In genomic region chr7:138456220-138456619, GRCh38 we compare ENCODE assay signal across 21 cellular contexts. TPM values are rescaled to one million over a fixed set of nuclear protein-coding genes. Genes with fewer than 3 reads are reported as not detected.
DNase-seq lines count a peak whose midpoint lies in the region; ATAC-seq, FAIRE-seq and TF ChIP-seq lines count a peak whose summit lies in the region.
"Had no signal": no experiment of that assay in that cellular context is flagged by ENCODE, and none has a peak within 500 bp of the region (broad histone marks: within the 10 kb centered on the region; RNA-seq: fewer than 3 reads in every experiment).

No MANE protein-coding gene starts in this region.

- no peak for TF ChIP-seq POLR2A in K562 (conservative IDR thresholded peaks at IDR 0.05)
- no peak for TF ChIP-seq POLR2A in esophagus muscularis mucosa (IDR thresholded peaks at IDR 0.05; ENCODE audit: low read depth)

- H3K23me2 ChIP-seq in H9 (ENCODE audit: insufficient read length, low read depth, low read length, poor library complexity, severe bottlenecking), result no peaks in the 10 kb centered on the region

- H3K4me2 ChIP-seq in H9 (ENCODE audit: insufficient read depth, insufficient read length, low read length) (no peak overlapping the region), K562 (ENCODE audit: insufficient read depth, low read length) (no peak overlapping the region), neuronal stem cell (ENCODE audit: insufficient read depth, low read length, poor library complexity, severe bottlenecking) (no peak overlapping the region), smooth muscle cell (no peak overlapping the region)
- H3K4me2 ChIP-seq: A549 had no signal

- H4K91ac ChIP-seq in H9 (ENCODE audit: insufficient read length, low read depth, low read length), result no peak overlapping the region
- H4K91ac ChIP-seq in neuronal stem cell (ENCODE audit: low read depth, low read length, poor library complexity), result no peak overlapping the region

- ATAC-seq in K562, result no peak
- ATAC-seq in effector memory CD8-positive, alpha-beta T cell (replicated peaks), result no peak
- ATAC-seq: A549 had no signal

- H3K56ac ChIP-seq in H9 (ENCODE audit: insufficient read length, low read depth, low read length), result no peak overlapping the region

- H3K9me3 Mint-ChIP-seq in H9, result peaks cover 2 to 8% of the 10 kb centered on the region in 2 experiments; a peak in 3 of 5 replicates
- no peaks in the 10 kb centered on the region for H3K9me3 Mint-ChIP-seq in effector memory CD8-positive, alpha-beta T cell

- no peak overlapping the region for H2BK20ac ChIP-seq in H9 (ENCODE audit: low read depth, low read length, poor library complexity, severe bottlenecking)

- H3K9ac ChIP-seq in H9 (ENCODE audit: extremely low read depth, insufficient read length, low read length), result no peak overlapping the region
- no peak overlapping the region for H3K9ac ChIP-seq in K562 (ENCODE audit: insufficient read depth in 1 of 2, low read depth in 2 of 2, low read length in 2 of 2)
- no peak overlapping the region for H3K9ac ChIP-seq in neuronal stem cell (ENCODE audit: low read depth, low read length, poor library complexity)
- no peak overlapping the region for H3K9ac ChIP-seq in smooth muscle cell (ENCODE audit: low read depth)
- H3K9ac ChIP-seq: GM23248 had no signal

- no peak overlapping the region for H2BK12ac ChIP-seq in H9 (ENCODE audit: insufficient read length, low read depth, low read length)
- no peak overlapping the region for H2BK12ac ChIP-seq in neuronal stem cell (ENCODE audit: low read length)

- H3K4me3 Mint-ChIP-seq in H9, result no peak overlapping the region
- H3K4me3 Mint-ChIP-seq in effector memory CD8-positive, alpha-beta T cell, result no peak overlapping the region
- H3K4me3 Mint-ChIP-seq: CD4-positive, alpha-beta memory T cell had no signal

- no peak overlapping the region for H3T11ph ChIP-seq in H9 (ENCODE audit: low read length)

- intact Hi-C loops in K562 (cut with micrococcal nuclease), result no loop called here
- intact Hi-C loops in esophagus muscularis mucosa (cut with DNase I), result no loop called here

- H3K36me3 ChIP-seq in K562 (ENCODE audit: control insufficient read depth, insufficient read depth, low read length) (no peaks in the 10 kb centered on the region), esophagus muscularis mucosa (no peaks in the 10 kb centered on the region), neuronal stem cell (replicated peaks in 1 of 2; ENCODE audit: control insufficient read depth in 2 of 2, insufficient read depth in 2 of 2, low read length in 2 of 2) (no peaks in the 10 kb centered on the region), smooth muscle cell (ENCODE audit: low read depth) (no peaks in the 10 kb centered on the region)

- H3K23ac ChIP-seq in H9 (ENCODE audit: insufficient read length, low read depth, low read length), result no peak overlapping the region
- no peak overlapping the region for H3K23ac ChIP-seq in neuronal stem cell (ENCODE audit: low read depth, low read length, poor library complexity)

- H4K5ac ChIP-seq in H9 (ENCODE audit: insufficient read length, low read depth, low read length), result no peak overlapping the region

- no peak overlapping the region for H4K8ac ChIP-seq in H9 (replicated peaks; ENCODE audit: insufficient read length, low read depth, low read length)
- H4K8ac ChIP-seq in neuronal stem cell (ENCODE audit: low read depth, low read length), result no peak overlapping the region

- 0 out of 7 replicates have a peak overlapping the region, but pooled peaks of 2 of the 3 experiments have one; percentile 50 to 61 for H3K27ac Mint-ChIP-seq in H9
- H3K27ac Mint-ChIP-seq in effector memory CD8-positive, alpha-beta T cell, result no peak overlapping the region
- H3K27ac Mint-ChIP-seq: CD4-positive, alpha-beta memory T cell had no signal

- H3K18ac ChIP-seq in H9 (ENCODE audit: insufficient read length, low read depth, low read length) (no peak overlapping the region), neuronal stem cell (ENCODE audit: low read length) (no peak overlapping the region)

- H2BK15ac ChIP-seq in H9 (ENCODE audit: low read depth, low read length) (0 out of 2 replicates have a peak overlapping the region, but pooled peaks have one; percentile 86), neuronal stem cell (ENCODE audit: low read length) (no peak overlapping the region)

- TF ChIP-seq EP300 in K562 (IDR thresholded peaks at IDR 0.05; ENCODE audit: low read length) (no peak), esophagus muscularis mucosa (IDR thresholded peaks at IDR 0.05) (no peak)

- FAIRE-seq in K562 (lab: Jason Lieb, UNC), result no peak
- FAIRE-seq: A549, G401.6, GM12892 had no signal

- H3K27ac ChIP-seq in H9 (ENCODE audit: insufficient read length, low read depth, low read length) (no peak overlapping the region), K562 (ENCODE audit: extremely low read depth, low read depth, low read length) (no peak overlapping the region), esophagus muscularis mucosa (replicated peaks in 1 of 4) (no peak overlapping the region), neuronal stem cell (replicated peaks; ENCODE audit: low read length) (no peak overlapping the region), smooth muscle cell (ENCODE audit: low read depth) (no peak overlapping the region)
- H3K27ac ChIP-seq: A549, GM23248 had no signal

- H3K36me3 Mint-ChIP-seq in H9 (ENCODE audit: insufficient read depth in 1 of 3, low read depth in 3 of 3), result peaks cover 3% of the 10 kb centered on the region in 3 experiments
- H3K36me3 Mint-ChIP-seq in effector memory CD8-positive, alpha-beta T cell (ENCODE audit: insufficient read depth), result peaks cover 9% of the 10 kb centered on the region

- peaks cover 29 to 30% of the 10 kb centered on the region in 2 experiments for H3K4me1 Mint-ChIP-seq in H9
- peaks cover 6 to 7% of the 10 kb centered on the region in 2 donors for H3K4me1 Mint-ChIP-seq in effector memory CD8-positive, alpha-beta T cell (ENCODE audit: low read depth in 2 of 2)

- H3K4me3 ChIP-seq in K562 (no peak overlapping the region), esophagus muscularis mucosa (no peak overlapping the region), neuronal stem cell (ENCODE audit: low read length in 2 of 2) (no peak overlapping the region), smooth muscle cell (no peak overlapping the region)
- H3K4me3 ChIP-seq: A549, GM23248 had no signal

- no peak overlapping the region for H3K14ac ChIP-seq in H9 (ENCODE audit: insufficient read depth, low read length)
- no peak overlapping the region for H3K14ac ChIP-seq in neuronal stem cell (ENCODE audit: low read length)

- DNase-seq in H9 (no peak), K562 (ENCODE audit: extremely low read depth in 1 of 4, low spot score in 3 of 4) (no peak), esophagus muscularis mucosa (ENCODE audit: extremely low spot score) (peak; percentile 57), neuronal stem cell (ENCODE audit: low spot score) (no peak), NCI-H146 treated with DMSO at 0.1 percent for 48 hours (lab: John Stamatoyannopoulos, UW; ENCODE audit: unreplicated experiment) (no peak), smooth muscle cell (lab: John Stamatoyannopoulos, UW; ENCODE audit: unreplicated experiment) (no peak)
- DNase-seq in effector memory CD8-positive, alpha-beta T cell, result no peak
- DNase-seq: 8988T; ACHN; AML-193; C1 segment of cervical spinal cord; Calu3; CD4-positive, alpha-beta memory T cell; COR-L47; DMS53; DND-41; GM23248; HCEC 1CT had no signal

- WGBS in H9 (ENCODE audit: extremely low coverage, insufficient read length, low lambda C conversion rate), result no CpG with 5 or more reads among the region's 4 CpGs
- 28% methylated on average over 4 of the region's 4 CpGs for WGBS in K562 (ENCODE audit: insufficient coverage, low coverage, missing lambda C conversion rate)
- WGBS in esophagus muscularis mucosa, result 85% methylated on average over 4 of the region's 4 CpGs
- no CpG with 5 or more reads among the region's 4 CpGs for WGBS in neuronal stem cell (ENCODE audit: extremely low coverage in 2 of 2, insufficient read length in 2 of 2, insufficient replicate concordance in 1 of 2), 2 donors
- WGBS in smooth muscle cell (ENCODE audit: low lambda C conversion rate), result 90% methylated on average over 4 of the region's 4 CpGs

- no peak overlapping the region for H2AK5ac ChIP-seq in H9 (ENCODE audit: insufficient read length, low read length)
- peak overlapping the region; percentile 63 for H2AK5ac ChIP-seq in neuronal stem cell (ENCODE audit: low read depth, low read length)

- no peaks in the 10 kb centered on the region for H3K79me1 ChIP-seq in H9 (ENCODE audit: insufficient read depth, low read depth, low read length, poor library complexity, severe bottlenecking)
- peaks cover 7% of the 10 kb centered on the region for H3K79me1 ChIP-seq in neuronal stem cell (ENCODE audit: low read depth, low read length)

- CTCF ChIA-PET in K562 (lab: Yijun Ruan, JAX; ENCODE audit: low intra/inter-chr PET ratio), result no interaction called here

- H2AFZ ChIP-seq in H9 (ENCODE audit: low read length) (no peak overlapping the region), K562 (ENCODE audit: low read depth, low read length) (no peak overlapping the region), neuronal stem cell (ENCODE audit: low read length) (no peak overlapping the region), smooth muscle cell (ENCODE audit: low read depth) (no peak overlapping the region)
- H2AFZ ChIP-seq: GM23248 had no signal

- H2BK120ac ChIP-seq in H9 (ENCODE audit: low read depth, low read length, poor library complexity, severe bottlenecking) (no peak overlapping the region), neuronal stem cell (ENCODE audit: low read depth, low read length) (no peak overlapping the region)

- H3K4me1 ChIP-seq in H9 (ENCODE audit: insufficient read depth, low read length), result peaks cover 2% of the 10 kb centered on the region; the same call in 1 of the 2 replicates
- peaks cover 0 to 9% of the 10 kb centered on the region in 2 experiments; a peak in 3 of 5 replicates for H3K4me1 ChIP-seq in K562 (replicated peaks in 1 of 2; ENCODE audit: control insufficient read depth in 2 of 2, insufficient read depth in 2 of 2, low read length in 2 of 2)
- H3K4me1 ChIP-seq in esophagus muscularis mucosa, result peaks cover under 1 to 6% (median 5%) of the 10 kb centered on the region in 4 donors
- peaks cover 3 to 9% of the 10 kb centered on the region in 2 donors for H3K4me1 ChIP-seq in neuronal stem cell (ENCODE audit: control insufficient read depth in 2 of 2, insufficient read depth in 1 of 2, low read depth in 1 of 2, low read length in 2 of 2)
- peaks cover 11% of the 10 kb centered on the region for H3K4me1 ChIP-seq in smooth muscle cell (ENCODE audit: low read depth)

- no peaks in the 10 kb centered on the region for H3K27me3 Mint-ChIP-seq in H9 (ENCODE audit: low read depth)
- no peaks in the 10 kb centered on the region for H3K27me3 Mint-ChIP-seq in effector memory CD8-positive, alpha-beta T cell

- in situ Hi-C loops in K562 (cut with MboI), result no loop called here

- no peak for TF ChIP-seq RAD21 in K562 (CRISPR knock-in tag; conservative IDR thresholded peaks at IDR 0.05 in 1 of 2, IDR thresholded peaks at IDR 0.05 in 1 of 2)

- POLR2A ChIA-PET in K562 (lab: Yijun Ruan, JAX), result no interaction called here

- BruUV-seq in K562 (replicated peaks; lab: Mats Ljungman, UMichigan), result no TSS peak

- H4K20me1 ChIP-seq in H9 (ENCODE audit: control insufficient read depth, insufficient read depth, insufficient read length) (no peaks in the 10 kb centered on the region), K562 (replicated peaks; ENCODE audit: control insufficient read depth, insufficient read depth, low read length) (peaks cover 2% of the 10 kb centered on the region; the same call in 1 of the 2 replicates), smooth muscle cell (ENCODE audit: low read depth) (peaks cover 6% of the 10 kb centered on the region)

- no peak for TF ChIP-seq CTCF in H9 (conservative IDR thresholded peaks at IDR 0.05)
- no peak for TF ChIP-seq CTCF in K562 (IDR thresholded peaks at IDR 0.05 in 2 of 3, conservative IDR thresholded peaks at IDR 0.05 in 1 of 3; ENCODE audit: insufficient read depth in 2 of 3, low read depth in 1 of 3, low read length in 3 of 3)
- TF ChIP-seq CTCF in esophagus muscularis mucosa (IDR thresholded peaks at IDR 0.05), result no peak
- no peak for TF ChIP-seq CTCF in smooth muscle cell (IDR thresholded peaks at IDR 0.05; ENCODE audit: borderline replicate concordance, insufficient read depth, poor library complexity, severe bottlenecking)

- H2BK5ac ChIP-seq in H9 (ENCODE audit: insufficient read length, low read length) (no peak overlapping the region), neuronal stem cell (ENCODE audit: low read length) (no peak overlapping the region)

- H3F3A ChIP-seq in smooth muscle cell (ENCODE audit: low read depth), result peaks cover 4% of the 10 kb centered on the region

- no peak overlapping the region for H3K4ac ChIP-seq in H9 (ENCODE audit: low read depth, low read length)
- no peak overlapping the region for H3K4ac ChIP-seq in neuronal stem cell (ENCODE audit: low read length)

- H3K79me2 ChIP-seq in H9 (ENCODE audit: insufficient read depth, low read length) (peaks cover 7% of the 10 kb centered on the region; the same call in 1 of the 2 replicates), K562 (ENCODE audit: control insufficient read depth, insufficient read depth, low read length) (peaks cover 10% of the 10 kb centered on the region), smooth muscle cell (ENCODE audit: low read depth) (peaks cover 3% of the 10 kb centered on the region)

- H3K27me3 ChIP-seq in H9 (ENCODE audit: insufficient read depth, low read length) (no peaks in the 10 kb centered on the region), K562 (ENCODE audit: control insufficient read depth in 2 of 2, insufficient read depth in 2 of 2, low read length in 2 of 2) (no peaks in the 10 kb centered on the region; a peak in 1 of 5 replicates), esophagus muscularis mucosa (no peaks in the 10 kb centered on the region), neuronal stem cell (ENCODE audit: control insufficient read depth in 3 of 3, insufficient read depth in 3 of 3, low read depth in 1 of 3, low read length in 3 of 3) (no peaks in the 10 kb centered on the region), smooth muscle cell (ENCODE audit: low read depth) (no peaks in the 10 kb centered on the region)

- no peaks in the 10 kb centered on the region for H3K9me1 ChIP-seq in K562 (ENCODE audit: control insufficient read depth, insufficient read depth, low read length)

- H3K9me3 ChIP-seq in H9 (ENCODE audit: control insufficient read depth, low read depth, low read length), result no peaks in the 10 kb centered on the region
- 0 out of 2 replicates have a peak, but pooled peaks cover 4% of the 10 kb centered on the region for H3K9me3 ChIP-seq in K562 (replicated peaks; ENCODE audit: control insufficient read depth, insufficient read depth, low read depth, low read length)
- no peaks in the 10 kb centered on the region for H3K9me3 ChIP-seq in esophagus muscularis mucosa
- no peaks in the 10 kb centered on the region for H3K9me3 ChIP-seq in neuronal stem cell (replicated peaks in 1 of 2; ENCODE audit: control insufficient read depth in 2 of 2, insufficient read depth in 1 of 2, low read depth in 1 of 2, low read length in 2 of 2)
- no peaks in the 10 kb centered on the region for H3K9me3 ChIP-seq in smooth muscle cell (replicated peaks; ENCODE audit: low read depth)
- H3K9me3 ChIP-seq: A549 had no signal

RNA-seq across cellular contexts. Expression of gene TRIM24, which starts 3.8 kb away (rescaled TPM):
- total RNA-seq in H9 (2021), result 255 and 260 TPM in 2 replicates
- 47.4 and 128 TPM in 2 replicates for total RNA-seq in K562 (2011; cell fraction: chromatin; rRNA removed; ENCODE audit: low replicate concordance)
- total RNA-seq in K562 (2011; cell fraction: nucleolus; rRNA removed), result 23.3 and 24.7 TPM in 2 replicates
- total RNA-seq in K562 (2011; cell fraction: nucleoplasm; rRNA removed), result 54.0 and 95.2 TPM in 2 replicates
- total RNA-seq in K562 (2014; rRNA removed), result 33.3 and 37.1 TPM in 2 replicates
- 40.2 and 46.5 TPM in 2 replicates for total RNA-seq in K562 (2014; rRNA removed; fragmentation: Illumina TruSeq; extraction: Trizol)
- 52.4 and 56.4 TPM in 2 replicates for total RNA-seq in K562 (2015; rRNA removed; fragmentation: Illumina TruSeq; extraction: Trizol)
- total RNA-seq in K562 (2021), result 55.8 and 62.8 TPM in 2 replicates
- polyA plus RNA-seq in K562 (2011; rRNA removed), result 61.7 and 66.9 TPM in 2 replicates
- polyA plus RNA-seq in K562 (2011; cell fraction: cytosol; rRNA removed), result 28.4 and 38.1 TPM in 2 replicates
- 36.0 and 50.5 TPM in 2 replicates for polyA plus RNA-seq in K562 (2011; cell fraction: nucleus; rRNA removed)
- polyA plus RNA-seq in K562 (2012), result 40.9 and 42.4 TPM in 2 replicates
- 61.5 and 74.0 TPM in 2 replicates for polyA plus RNA-seq in K562 (2014; fragmentation: Illumina TruSeq; extraction: Trizol)
- 10 to 100 TPM; 13.4 to 15.1 TPM for polyA plus RNA-seq in K562 (2014; fragmentation: Nextera tagmentation; extraction: Ambion mirVana)
- polyA plus RNA-seq in K562 (2014; rRNA removed), result 40.2 and 41.7 TPM in 2 replicates
- polyA minus RNA-seq in K562 (2011; rRNA and poly(A)+ RNA removed), result 101 and 125 TPM in 2 replicates
- polyA minus RNA-seq in K562 (2011; cell fraction: cytosol; rRNA and poly(A)+ RNA removed), result 40.7 and 48.4 TPM in 2 replicates
- polyA minus RNA-seq in K562 (2011; cell fraction: nucleus; rRNA and poly(A)+ RNA removed), result 36.4 and 60.5 TPM in 2 replicates
- 10 to 100 TPM in 3 of 4 donors, 1 to 10 TPM in 1; 8.7 to 15.6 (median 13.1) TPM for total RNA-seq in esophagus muscularis mucosa
- 71.5 TPM for polyA plus RNA-seq in neuronal stem cell (2013, experiment 1 of 2)
- 73.3 TPM for polyA plus RNA-seq in neuronal stem cell (2013, experiment 2 of 2)
- total RNA-seq in smooth muscle cell, result 52.1 and 60.7 TPM in 2 replicates
- 24.9 and 39.9 TPM in 2 replicates for polyA plus RNA-seq in smooth muscle cell

Comparison
In these comparisons a context has a peak if more than half of its experiments do, and no peak if none do; other contexts are left out.
1. H3K27ac Mint-ChIP-seq: peak in H9 (2 of 3); none in effector memory CD8-positive, alpha-beta T cell (0 of 2).